In genomic region chr17:49455226-49455968, GRCh38 we compare ENCODE assay signal across 9 cellular contexts.
"Had no signal": no experiment of that assay in that cellular context is flagged by ENCODE, and none has a peak within 500 bp of the region (broad histone marks: within the 10 kb centered on the region; RNA-seq: fewer than 3 reads in every experiment).

No MANE protein-coding gene starts in this region.

- H3K9me3 ChIP-seq: ascending aorta, esophagus muscularis mucosa, left ventricle myocardium inferior, right atrium auricular region, tibial artery had no signal

- H3K4me1 ChIP-seq: ascending aorta, right atrium auricular region, tibial artery had no signal

- H3K27ac ChIP-seq: ascending aorta, esophagus muscularis mucosa, foreskin keratinocyte, left ventricle myocardium inferior, right atrium auricular region, tibial artery had no signal

- H3K27me3 ChIP-seq: ascending aorta, right atrium auricular region had no signal

- H3K36me3 ChIP-seq: ascending aorta, esophagus muscularis mucosa, left ventricle myocardium inferior, right atrium auricular region, tibial artery had no signal

- H3K4me3 ChIP-seq: ascending aorta, esophagus muscularis mucosa, left ventricle myocardium inferior, right atrium auricular region, tibial artery had no signal

- DNase-seq: activated CD4-positive, alpha-beta memory T cell treated with anti-CD3 and anti-CD28 coated beads for 36 hours; foreskin keratinocyte; head of caudate nucleus; left ventricle myocardium inferior; T1000; tibial artery had no signal
